In genomic region chr3:98371186-98371585, GRCh38 we compare ENCODE assay signal across 1 cellular context.
TF ChIP-seq lines count a peak whose summit lies in the region.

No MANE protein-coding gene starts in this region.

TF ChIP-seq in HepG2, 621 proteins besides CTCF, POLR2A, EP300 and RAD21:
- TF ChIP-seq MAFF (IDR thresholded peaks at IDR 0.05; ENCODE audit: low read depth, low read length) (peak; percentile 39; the same call in 1 of the 2 replicates), ZNF709 (CRISPR knock-in tag; IDR thresholded peaks at IDR 0.05) (no peak), MAFK (conservative IDR thresholded peaks at IDR 0.05 in 1 of 2, IDR thresholded peaks at IDR 0.05 in 1 of 2; ENCODE audit: low read length in 2 of 2) (peak; percentile 13 to 67; a peak in 2 of 4 replicates), ZNF235 (CRISPR knock-in tag; IDR thresholded peaks at IDR 0.05; ENCODE audit: borderline replicate concordance) (no peak), ZFY (CRISPR knock-in tag; IDR thresholded peaks at IDR 0.05) (no peak)
- TF ChIP-seq, protein P1, sequence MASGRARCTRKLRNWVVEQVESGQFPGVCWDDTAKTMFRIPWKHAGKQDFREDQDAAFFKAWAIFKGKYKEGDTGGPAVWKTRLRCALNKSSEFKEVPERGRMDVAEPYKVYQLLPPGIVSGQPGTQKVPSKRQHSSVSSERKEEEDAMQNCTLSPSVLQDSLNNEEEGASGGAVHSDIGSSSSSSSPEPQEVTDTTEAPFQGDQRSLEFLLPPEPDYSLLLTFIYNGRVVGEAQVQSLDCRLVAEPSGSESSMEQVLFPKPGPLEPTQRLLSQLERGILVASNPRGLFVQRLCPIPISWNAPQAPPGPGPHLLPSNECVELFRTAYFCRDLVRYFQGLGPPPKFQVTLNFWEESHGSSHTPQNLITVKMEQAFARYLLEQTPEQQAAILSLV (CRISPR knock-in tag; IDR thresholded peaks at IDR 0.05; ENCODE audit: borderline replicate concordance): no peak
